In the genomic region with DNA sequence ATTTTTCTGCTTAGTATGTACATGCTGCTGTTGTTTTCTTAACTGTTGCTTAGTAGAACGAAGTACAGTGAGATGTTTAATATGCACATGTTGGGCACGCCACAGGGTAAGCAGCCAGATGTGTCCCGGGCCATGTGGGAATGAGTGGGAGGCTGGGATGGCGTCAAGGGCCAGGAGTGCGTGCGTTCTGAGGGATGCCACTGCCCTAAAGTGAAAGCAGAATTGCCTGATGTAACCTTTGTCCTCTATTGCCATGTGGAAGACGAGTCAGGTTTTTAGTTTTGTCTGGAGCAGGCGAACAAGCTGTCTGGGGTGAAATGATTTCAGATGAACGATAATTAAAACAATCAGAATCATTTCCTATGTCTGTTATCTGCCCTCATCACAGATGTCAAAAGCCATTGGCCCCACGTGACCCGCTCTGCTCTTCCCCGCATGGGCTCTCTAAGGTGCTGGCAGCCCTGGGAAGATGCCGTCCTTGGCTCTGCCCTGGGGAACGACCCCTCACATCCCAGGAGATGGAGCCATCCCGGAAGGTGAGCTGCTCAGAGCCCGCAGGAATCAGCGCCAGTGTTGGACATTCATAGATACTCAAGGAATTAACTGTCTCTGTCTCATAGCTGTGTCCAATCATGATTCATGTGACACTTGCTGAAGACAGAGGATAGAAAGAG, we compare ENCODE assay signal across 22 cellular contexts.
"Had no signal": no experiment of that assay in that cellular context is flagged by ENCODE, and none has a peak within 500 bp of the region (broad histone marks: within the 10 kb centered on the region; RNA-seq: fewer than 3 reads in every experiment).

No MANE protein-coding gene starts in this region.

- H3K27ac ChIP-seq: body of pancreas, RWPE1, SJSA1 had no signal

- H3K9me3 ChIP-seq: body of pancreas had no signal

- H3K4me3 ChIP-seq: body of pancreas, SJSA1 had no signal

- H3K27me3 ChIP-seq: body of pancreas, SJSA1 had no signal

- H3K36me3 ChIP-seq: SJSA1 had no signal

- DNase-seq: activated B cell treated with CpG ODN at 0.5 μM for 24 hours; activated CD4-positive, alpha-beta memory T cell treated with anti-CD3 and anti-CD28 coated beads for 36 hours; activated CD4-positive, alpha-beta T cell treated with anti-CD3 and anti-CD28 coated beads, Interleukin-2, amount 10 ng/mL, durations not matched to agents 7 days and 5 days; activated CD8-positive, alpha-beta memory T cell treated with anti-CD3 and anti-CD28 coated beads, Interleukin-2, amount 50 U/mL, for 4 hours; activated gamma-delta T cell treated with Interleukin-2 at 50 U/mL for 16 hours; activated naive CD4-positive, alpha-beta T cell treated with anti-CD3 and anti-CD28 coated beads, Interleukin-2, amount 10 ng/mL, durations not matched to agents 7 days and 5 days; activated naive CD8-positive, alpha-beta T cell treated with anti-CD3 and anti-CD28 coated beads, Interleukin-2, amount 10 ng/mL, durations not matched to agents 7 days and 5 days; activated T-cell treated with anti-CD3 and anti-CD28 coated beads, Interleukin-2, amount 50 U/mL, for 72 hours; aorta; body of pancreas; cerebellar nuclear complex; MM.1S; NCI-H1105; NCI-H1436; NCI-H2081; NCI-H446; NCI-H526; NCI-H774; Right ventricle myocardium superior; SW 1271 had no signal

- H3K4me1 ChIP-seq: body of pancreas, SJSA1 had no signal
